35 cellular contexts compared by ENCODE assay signal in the genomic region with DNA sequence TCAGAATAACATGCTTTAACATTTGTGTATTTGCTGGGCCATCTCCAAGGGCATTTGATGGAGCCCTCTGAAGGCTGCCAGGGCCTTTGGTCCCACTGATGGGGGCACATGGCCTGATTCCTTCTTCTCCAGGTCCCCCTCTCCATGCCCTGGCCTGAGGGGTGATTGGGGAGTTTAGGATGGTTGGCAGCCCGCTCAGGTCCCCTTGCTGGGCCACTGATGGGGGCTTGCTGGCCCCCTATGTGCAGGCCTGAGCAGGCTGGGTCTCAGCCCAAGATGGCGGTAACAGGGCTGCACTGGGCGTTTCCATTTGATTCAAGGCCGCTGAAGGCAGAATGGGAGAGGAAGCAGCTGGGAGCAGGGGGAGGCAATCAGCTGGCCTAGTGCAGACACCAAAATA.
DNase-seq lines count a peak whose midpoint lies in the region; ATAC-seq and TF ChIP-seq lines count a peak whose summit lies in the region.
"Had no signal": no experiment of that assay in that cellular context is flagged by ENCODE, and none has a peak within 500 bp of the region (broad histone marks: within the 10 kb centered on the region; RNA-seq: fewer than 3 reads in every experiment).

No MANE protein-coding gene starts in this region.

- H3K27ac ChIP-seq in neural progenitor cell = no peak overlapping the region
- H3K27ac ChIP-seq in neuronal stem cell (replicated peaks; ENCODE audit: low read length) = no peak overlapping the region
- no peak overlapping the region for H3K27ac ChIP-seq in spleen
- H3K27ac ChIP-seq in endodermal cell (ENCODE audit: low read depth, low read length) = no peak overlapping the region
- H3K27ac ChIP-seq: 22Rv1; A549; BLaER1; BLaER1 treated with 17β-estradiol and CSF1 and Interleukin-3, amounts not matched to agents 10 nM and 100 nM; C4-2B had no signal

- no peaks in the 10 kb centered on the region for H3F3A ChIP-seq in neural progenitor cell (ENCODE audit: low read depth)

- H3K9ac ChIP-seq in neural progenitor cell (no peak overlapping the region), neuronal stem cell (ENCODE audit: low read depth, low read length, poor library complexity) (no peak overlapping the region), endodermal cell (ENCODE audit: extremely low read depth, low read length, poor library complexity, severe bottlenecking) (no peak overlapping the region)
- H3K9ac ChIP-seq: BLaER1; BLaER1 treated with 17β-estradiol and CSF1 and Interleukin-3, amounts not matched to agents 10 nM and 100 nM had no signal

- no peak overlapping the region for H3K4ac ChIP-seq in neuronal stem cell (ENCODE audit: low read length)

- H3K79me2 ChIP-seq in neural progenitor cell (ENCODE audit: low read depth) = no peaks in the 10 kb centered on the region

- H3K27me3 Mint-ChIP-seq in neural progenitor cell (ENCODE audit: insufficient read depth, low read depth) (peaks cover 17% of the 10 kb centered on the region), endodermal cell (ENCODE audit: insufficient read depth) (peaks cover 11% of the 10 kb centered on the region)

- no peak for DNase-seq in neural progenitor cell (ENCODE audit: low spot score)
- DNase-seq in neuronal stem cell (ENCODE audit: low spot score) = no peak
- peak; percentile 63 for DNase-seq in posterior vena cava (ENCODE audit: low spot score)
- peak; percentile 51 for DNase-seq in spleen
- DNase-seq in endodermal cell = no peak
- no peak for DNase-seq in T-helper 1 cell
- DNase-seq: 8988T; ACHN; AML-193; BE2C; C1 segment of cervical spinal cord; Caco-2; Calu3; CD4-positive, alpha-beta memory T cell; CD4-positive, alpha-beta T cell; CD4-positive, CD25-positive, alpha-beta regulatory T cell; CD8-positive, alpha-beta memory T cell; CD8-positive, alpha-beta T cell; COR-L47; DMS 273 treated with DMSO at 0.1 percent for 48 hours; DMS153; DMS53; DMS79; DMS79 treated with DMSO at 0.1 percent for 48 hours; DND-41; EL had no signal

- no peak overlapping the region for H2AK5ac ChIP-seq in neuronal stem cell (ENCODE audit: low read depth, low read length)

- H3K4me3 Mint-ChIP-seq in neural progenitor cell (no peak overlapping the region), endodermal cell (no peak overlapping the region)
- H3K4me3 Mint-ChIP-seq: B cell; CD14-positive monocyte; CD4-positive, alpha-beta memory T cell; CD4-positive, alpha-beta T cell; CD4-positive, CD25-positive, alpha-beta regulatory T cell; CD8-positive, alpha-beta memory T cell; CD8-positive, alpha-beta T cell had no signal

- no peaks in the 10 kb centered on the region for H3K79me1 ChIP-seq in neuronal stem cell (ENCODE audit: low read depth, low read length)

- no peak overlapping the region for H2BK15ac ChIP-seq in neuronal stem cell (ENCODE audit: low read length)

- H2AFZ ChIP-seq in neural progenitor cell (replicated peaks) (no peak overlapping the region), neuronal stem cell (ENCODE audit: low read length) (no peak overlapping the region)

- no peak for ATAC-seq in GM18505 (IDR thresholded peaks at IDR 0.05; ENCODE audit: unreplicated experiment)
- ATAC-seq in GM21825 (IDR thresholded peaks at IDR 0.05; ENCODE audit: unreplicated experiment) = no peak
- ATAC-seq: A549; CD8-positive, alpha-beta T cell had no signal

- no peak overlapping the region for H3K14ac ChIP-seq in neuronal stem cell (ENCODE audit: low read length)

- peak overlapping the region; percentile 3 for H3K18ac ChIP-seq in neuronal stem cell (ENCODE audit: low read length)

- TF ChIP-seq CTCF in neural progenitor cell (IDR thresholded peaks at IDR 0.05) = no peak
- no peak for TF ChIP-seq CTCF in spleen (IDR thresholded peaks at IDR 0.05 in 8 of 11, conservative IDR thresholded peaks at IDR 0.05 in 3 of 11)
- no peak for TF ChIP-seq CTCF in endodermal cell (conservative IDR thresholded peaks at IDR 0.05)

- H3K4me1 Mint-ChIP-seq in neural progenitor cell = peaks cover 27% of the 10 kb centered on the region
- peaks cover 25% of the 10 kb centered on the region for H3K4me1 Mint-ChIP-seq in endodermal cell
- H3K4me1 Mint-ChIP-seq: B cell; CD14-positive monocyte; CD4-positive, alpha-beta memory T cell; CD4-positive, CD25-positive, alpha-beta regulatory T cell; CD8-positive, alpha-beta memory T cell had no signal

- WGBS in neuronal stem cell (ENCODE audit: extremely low coverage in 2 of 2, insufficient read length in 2 of 2, insufficient replicate concordance in 1 of 2), 2 donors = no CpG with 5 or more reads among the region's 4 CpGs
- 61 to 78% (median 71%) methylated on average over 4 of the region's 4 CpGs for WGBS in spleen, 5 donors
- WGBS in endodermal cell (ENCODE audit: insufficient coverage in 1 of 2, insufficient read length in 1 of 2), 2 experiments = 91% methylated on average over 4 of the region's 4 CpGs; no CpG with 5 or more reads in 1 of the 2 experiments

- H3K4me2 ChIP-seq in neural progenitor cell (no peak overlapping the region), neuronal stem cell (ENCODE audit: insufficient read depth, low read length, poor library complexity, severe bottlenecking) (no peak overlapping the region)
- H3K4me2 ChIP-seq: A549; BLaER1; BLaER1 treated with 17β-estradiol and CSF1 and Interleukin-3, amounts not matched to agents 10 nM and 100 nM had no signal

- H3K9me3 ChIP-seq in neural progenitor cell (ENCODE audit: low read depth) (no peaks in the 10 kb centered on the region), neuronal stem cell (replicated peaks in 1 of 2; ENCODE audit: control insufficient read depth in 2 of 2, insufficient read depth in 1 of 2, low read depth in 1 of 2, low read length in 2 of 2) (peaks cover 0 to 4% of the 10 kb centered on the region in 2 donors), spleen (peaks cover 0 to 14% (median 9%) of the 10 kb centered on the region in 8 donors), endodermal cell (ENCODE audit: control insufficient read depth, low read length) (peaks cover 8% of the 10 kb centered on the region)
- H3K9me3 ChIP-seq: A549, BLaER1 had no signal

- H3K23ac ChIP-seq in neuronal stem cell (ENCODE audit: low read depth, low read length, poor library complexity) = no peak overlapping the region

- no peak overlapping the region for H2BK120ac ChIP-seq in neuronal stem cell (ENCODE audit: low read depth, low read length)

- H4K91ac ChIP-seq in neuronal stem cell (ENCODE audit: low read depth, low read length, poor library complexity) = no peak overlapping the region

- peaks cover 7% of the 10 kb centered on the region for H3K9me3 Mint-ChIP-seq in neural progenitor cell
- H3K9me3 Mint-ChIP-seq in endodermal cell = peaks cover 7% of the 10 kb centered on the region
- H3K9me3 Mint-ChIP-seq: CD4-positive, alpha-beta T cell; CD8-positive, alpha-beta T cell had no signal

- no peaks in the 10 kb centered on the region for H3K27me3 ChIP-seq in neural progenitor cell
- H3K27me3 ChIP-seq in neuronal stem cell (ENCODE audit: control insufficient read depth in 3 of 3, insufficient read depth in 3 of 3, low read depth in 1 of 3, low read length in 3 of 3) = no peaks in the 10 kb centered on the region
- peaks cover 0 to 49% (median 0%) of the 10 kb centered on the region in 7 donors for H3K27me3 ChIP-seq in spleen (replicated peaks in 1 of 7)
- no peaks in the 10 kb centered on the region for H3K27me3 ChIP-seq in endodermal cell (ENCODE audit: control insufficient read depth, insufficient read depth, low read length, poor library complexity, severe bottlenecking)
- H3K27me3 ChIP-seq: BE2C; BLaER1; BLaER1 treated with 17β-estradiol and CSF1 and Interleukin-3, amounts not matched to agents 10 nM and 100 nM had no signal

- no peaks in the 10 kb centered on the region for H4K20me1 ChIP-seq in neural progenitor cell (ENCODE audit: low read depth)
- H4K20me1 ChIP-seq: BLaER1; BLaER1 treated with 17β-estradiol and CSF1 and Interleukin-3, amounts not matched to agents 10 nM and 100 nM had no signal

- no peak overlapping the region for H4K8ac ChIP-seq in neuronal stem cell (ENCODE audit: low read depth, low read length)

- H3K36me3 ChIP-seq in neural progenitor cell (no peaks in the 10 kb centered on the region), neuronal stem cell (replicated peaks in 1 of 2; ENCODE audit: control insufficient read depth in 2 of 2, insufficient read depth in 2 of 2, low read length in 2 of 2) (no peaks in the 10 kb centered on the region), spleen (no peaks in the 10 kb centered on the region), endodermal cell (ENCODE audit: control insufficient read depth, insufficient read depth, low read length) (no peaks in the 10 kb centered on the region)
- H3K36me3 ChIP-seq: BE2C; BLaER1; BLaER1 treated with 17β-estradiol and CSF1 and Interleukin-3, amounts not matched to agents 10 nM and 100 nM had no signal

- H3K4me3 ChIP-seq in neural progenitor cell (no peak overlapping the region), neuronal stem cell (ENCODE audit: low read length in 2 of 2) (no peak overlapping the region), spleen (no peak overlapping the region), endodermal cell (ENCODE audit: low read length) (no peak overlapping the region)
- H3K4me3 ChIP-seq: A549; BLaER1; BLaER1 treated with 17β-estradiol and CSF1 and Interleukin-3, amounts not matched to agents 10 nM and 100 nM had no signal

- TF ChIP-seq POLR2A in spleen (IDR thresholded peaks at IDR 0.05) = no peak
- TF ChIP-seq POLR2A in GM18505 (IDR thresholded peaks at IDR 0.05; ENCODE audit: borderline replicate concordance, extremely low read depth, insufficient read depth, insufficient read length) = no peak

- H2BK12ac ChIP-seq in neuronal stem cell (ENCODE audit: low read length) = no peak overlapping the region

- H3K36me3 Mint-ChIP-seq in neural progenitor cell (no peaks in the 10 kb centered on the region), endodermal cell (ENCODE audit: low read depth) (no peaks in the 10 kb centered on the region)
- H3K36me3 Mint-ChIP-seq: CD14-positive monocyte; CD4-positive, alpha-beta memory T cell; CD4-positive, CD25-positive, alpha-beta regulatory T cell; CD8-positive, alpha-beta memory T cell; CD8-positive, alpha-beta T cell had no signal

- intact Hi-C loops in posterior vena cava (cut with DNase I) (no loop called here), spleen (cut with DNase I; ENCODE audit: low total_unique reads) (no loop called here)

- peaks cover 9% of the 10 kb centered on the region for H3K4me1 ChIP-seq in neural progenitor cell
- peaks cover 0 to 9% of the 10 kb centered on the region in 2 donors for H3K4me1 ChIP-seq in neuronal stem cell (ENCODE audit: control insufficient read depth in 2 of 2, insufficient read depth in 1 of 2, low read depth in 1 of 2, low read length in 2 of 2)
- no peaks in the 10 kb centered on the region for H3K4me1 ChIP-seq in spleen
- peaks cover 5% of the 10 kb centered on the region for H3K4me1 ChIP-seq in endodermal cell (ENCODE audit: control insufficient read depth, insufficient read depth, low read length)
- H3K4me1 ChIP-seq: A549; BLaER1; BLaER1 treated with 17β-estradiol and CSF1 and Interleukin-3, amounts not matched to agents 10 nM and 100 nM had no signal

- H3K27ac Mint-ChIP-seq in neural progenitor cell = peak overlapping the region; percentile 33
- H3K27ac Mint-ChIP-seq in endodermal cell = no peak overlapping the region
- H3K27ac Mint-ChIP-seq: B cell; CD14-positive monocyte; CD4-positive, alpha-beta memory T cell; CD4-positive, alpha-beta T cell; CD4-positive, CD25-positive, alpha-beta regulatory T cell; CD8-positive, alpha-beta memory T cell; CD8-positive, alpha-beta T cell had no signal

- H2BK5ac ChIP-seq in neuronal stem cell (ENCODE audit: low read length) = no peak overlapping the region

Comparison
In these comparisons a context has a peak if more than half of its experiments do, and no peak if none do; other contexts are left out.
1. DNase-seq: peak in posterior vena cava (single experiment) and spleen (single experiment); none in neural progenitor cell (single experiment), neuronal stem cell (single experiment), endodermal cell (single experiment) and T-helper 1 cell (0 of 5).